In the genomic region with DNA sequence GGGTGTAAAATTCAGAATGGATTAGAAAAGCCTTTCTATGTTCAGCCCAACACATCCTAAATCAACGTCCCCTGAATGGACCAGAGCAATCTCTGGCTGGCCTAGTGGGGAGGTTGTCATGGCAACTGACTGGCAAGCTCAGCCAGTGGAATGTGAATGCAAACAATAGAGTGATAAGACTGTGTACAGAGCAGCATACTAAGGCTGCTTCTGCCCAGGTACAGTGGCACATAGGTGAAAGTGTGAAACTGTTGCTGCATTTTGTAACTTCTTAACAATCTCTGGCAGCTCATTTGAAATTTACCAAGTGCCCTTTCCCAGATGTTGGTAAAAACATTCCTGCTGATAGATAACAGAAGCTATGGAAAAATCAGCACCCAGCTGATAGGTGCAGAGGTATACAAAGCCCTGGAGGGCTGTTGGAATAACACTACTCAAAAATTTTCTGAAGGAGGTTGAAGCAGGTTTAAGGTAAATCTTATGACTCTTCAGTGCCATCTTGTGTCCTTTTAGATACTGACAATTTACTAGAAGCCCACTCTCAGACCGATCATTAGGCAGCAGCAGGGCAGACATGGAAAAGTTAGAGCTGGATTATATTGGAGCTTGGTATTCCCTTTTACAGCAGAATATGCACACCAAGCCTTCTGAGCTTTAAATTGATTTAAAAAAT, we compare ENCODE assay signal across 8 cellular contexts.
DNase-seq lines count a peak whose midpoint lies in the region; ATAC-seq and TF ChIP-seq lines count a peak whose summit lies in the region.

No MANE protein-coding gene starts in this region.

- H3K4me1 ChIP-seq in esophagus squamous epithelium: no peaks in the 10 kb centered on the region

- H3K27ac Mint-ChIP-seq in activated T-cell treated with anti-CD3 and anti-CD28 coated beads, Interleukin-2, amount 50 U/mL, for 72 hours: no peak overlapping the region
- H3K27ac Mint-ChIP-seq in activated T-cell treated with anti-CD3 and anti-CD28 coated beads, Interleukin-2, amount 50 U/mL, for 24 hours: no peak overlapping the region
- H3K27ac Mint-ChIP-seq in naive B cell: no peak overlapping the region

- peak in 5 of 6 experiments; percentile 9 to 46 (median 29) for TF ChIP-seq CTCF in esophagus squamous epithelium (IDR thresholded peaks at IDR 0.05)

- no peaks in the 10 kb centered on the region for H3K4me1 Mint-ChIP-seq in activated T-cell treated with anti-CD3 and anti-CD28 coated beads, Interleukin-2, amount 50 U/mL, for 72 hours (ENCODE audit: low read depth)
- no peaks in the 10 kb centered on the region for H3K4me1 Mint-ChIP-seq in activated T-cell treated with anti-CD3 and anti-CD28 coated beads, Interleukin-2, amount 50 U/mL, for 24 hours (ENCODE audit: low read depth)
- H3K4me1 Mint-ChIP-seq in naive B cell: peaks cover 0 to 5% (median 0%) of the 10 kb centered on the region in 3 donors

- no peaks in the 10 kb centered on the region for H3K36me3 Mint-ChIP-seq in activated T-cell treated with anti-CD3 and anti-CD28 coated beads, Interleukin-2, amount 50 U/mL, for 72 hours (ENCODE audit: insufficient read depth in 2 of 2)
- H3K36me3 Mint-ChIP-seq in activated T-cell treated with anti-CD3 and anti-CD28 coated beads, Interleukin-2, amount 50 U/mL, for 24 hours (ENCODE audit: low read depth): no peaks in the 10 kb centered on the region
- H3K36me3 Mint-ChIP-seq in naive B cell: no peaks in the 10 kb centered on the region

- peaks cover 16% of the 10 kb centered on the region for H3K27me3 Mint-ChIP-seq in activated T-cell treated with anti-CD3 and anti-CD28 coated beads, Interleukin-2, amount 50 U/mL, for 72 hours (ENCODE audit: low read depth)
- H3K27me3 Mint-ChIP-seq in activated T-cell treated with anti-CD3 and anti-CD28 coated beads, Interleukin-2, amount 50 U/mL, for 24 hours: peaks cover 12% of the 10 kb centered on the region
- H3K27me3 Mint-ChIP-seq in naive B cell: peaks cover 0 to 12% (median 5%) of the 10 kb centered on the region in 3 donors

- ATAC-seq in activated T-cell treated with anti-CD3 and anti-CD28 coated beads, Interleukin-2, amount 50 U/mL, for 72 hours (replicated peaks in 1 of 2): peak; percentile 34 to 42
- peak; percentile 40 to 67 for ATAC-seq in naive B cell (ENCODE audit: low read depth in 2 of 2)
- ATAC-seq in HG02970 (IDR thresholded peaks at IDR 0.05; ENCODE audit: low FRiP score, unreplicated experiment): no peak

- 2 to 12% methylated on average over 2 of the region's 2 CpGs for WGBS in esophagus squamous epithelium, 2 donors

- peaks cover 0 to 7% (median 0%) of the 10 kb centered on the region in 4 donors for H3K27me3 ChIP-seq in esophagus squamous epithelium

- no peaks in the 10 kb centered on the region for H3K9me3 ChIP-seq in esophagus squamous epithelium

- TF ChIP-seq POLR2A in esophagus squamous epithelium (IDR thresholded peaks at IDR 0.05): no peak

- H3K27ac ChIP-seq in esophagus squamous epithelium: no peak overlapping the region

- intact Hi-C loops in esophagus squamous epithelium (cut with DNase I): loop anchor here (10.0 kb wide), 1 partner anchor 345 kb away; no protein-coding TSS in a partner anchor

- no peaks in the 10 kb centered on the region for H3K36me3 ChIP-seq in esophagus squamous epithelium

- no peak overlapping the region for H3K4me3 ChIP-seq in esophagus squamous epithelium

- DNase-seq in activated T-cell treated with anti-CD3 and anti-CD28 coated beads, Interleukin-2, amount 50 U/mL, for 72 hours: no peak
- DNase-seq in activated T-cell treated with anti-CD3 and anti-CD28 coated beads, Interleukin-2, amount 50 U/mL, for 24 hours: no peak
- DNase-seq in HS-5 (ENCODE audit: low read depth) (peak; percentile 15), RPMI8226 (peak; percentile 24), esophagus squamous epithelium (lab: John Stamatoyannopoulos, UW) (no peak), naive B cell (peak; percentile 35), GF-D8 (lab: John Stamatoyannopoulos, UW) (no peak)

- no peaks in the 10 kb centered on the region for H3K9me3 Mint-ChIP-seq in activated T-cell treated with anti-CD3 and anti-CD28 coated beads, Interleukin-2, amount 50 U/mL, for 72 hours
- H3K9me3 Mint-ChIP-seq in activated T-cell treated with anti-CD3 and anti-CD28 coated beads, Interleukin-2, amount 50 U/mL, for 24 hours: no peaks in the 10 kb centered on the region
- no peaks in the 10 kb centered on the region for H3K9me3 Mint-ChIP-seq in naive B cell

- no peak overlapping the region for H3K4me3 Mint-ChIP-seq in activated T-cell treated with anti-CD3 and anti-CD28 coated beads, Interleukin-2, amount 50 U/mL, for 72 hours
- H3K4me3 Mint-ChIP-seq in activated T-cell treated with anti-CD3 and anti-CD28 coated beads, Interleukin-2, amount 50 U/mL, for 24 hours: no peak overlapping the region
- H3K4me3 Mint-ChIP-seq in naive B cell: no peak overlapping the region

Comparison
In these comparisons a context has a peak if more than half of its experiments do, and no peak if none do; other contexts are left out.
1. DNase-seq: peak in HS-5 (single experiment), RPMI8226 (single experiment) and naive B cell (single experiment); none in activated T-cell treated with anti-CD3 and anti-CD28 coated beads, Interleukin-2, amount 50 U/mL, for 72 hours (0 of 2), activated T-cell treated with anti-CD3 and anti-CD28 coated beads, Interleukin-2, amount 50 U/mL, for 24 hours (single experiment), esophagus squamous epithelium (single experiment) and GF-D8 (single experiment).